Comparison of ENCODE assay signal across 33 cellular contexts in the genomic region with DNA sequence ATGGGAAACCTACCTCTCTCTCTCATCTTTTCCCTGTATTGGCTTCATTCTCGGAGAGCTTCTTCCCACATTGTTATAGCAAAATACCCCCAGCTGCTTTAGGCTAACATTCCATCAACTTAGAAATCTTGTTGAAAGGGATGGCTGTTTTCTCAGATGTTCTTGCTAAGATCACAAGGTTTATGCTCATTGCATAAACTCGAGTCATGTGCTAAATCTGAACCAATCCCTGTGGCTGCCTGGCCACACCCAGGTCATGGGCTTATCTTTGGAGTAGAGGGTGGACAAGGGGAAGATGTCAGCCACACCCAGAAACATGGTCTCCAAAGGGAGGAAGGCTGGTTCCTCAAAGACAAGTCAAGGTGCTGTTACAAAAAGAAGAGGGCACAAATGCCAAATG.
"Had no signal": no experiment of that assay in that cellular context is flagged by ENCODE, and none has a peak within 500 bp of the region (broad histone marks: within the 10 kb centered on the region; RNA-seq: fewer than 3 reads in every experiment).

No MANE protein-coding gene starts in this region.

- H3K4me3 Mint-ChIP-seq: activated B cell treated with CpG ODN at 0.5 μM for 24 hours; activated CD8-positive, alpha-beta T cell treated with anti-CD3 and anti-CD28 coated beads for 36 hours; activated naive CD4-positive, alpha-beta T cell treated with anti-CD3 and anti-CD28 coated beads for 36 hours; activated naive CD4-positive, alpha-beta T cell treated with anti-CD3 and anti-CD28 coated beads, Interleukin-2, amount 50 U/mL, for 24 hours; activated naive CD8-positive, alpha-beta T cell treated with anti-CD3 and anti-CD28 coated beads for 36 hours; activated naive CD8-positive, alpha-beta T cell treated with anti-CD3 and anti-CD28 coated beads, Interleukin-2, amount 50 U/mL, for 24 hours; activated T-cell treated with anti-CD3 and anti-CD28 coated beads, Interleukin-2, amount 50 U/mL, for 4 hours; activated T-helper 17 cell treated with anti-CD3 and anti-CD28 coated beads, Interleukin-2, amount 50 U/mL, for 72 hours; T-helper 17 cell; T-helper 2 cell treated with Interferon-gamma antibody and Interleukin-4, amounts not matched to agents 5 μg/mL and 100 μg/mL, for 36 hours had no signal

- H3K36me3 Mint-ChIP-seq: activated naive CD4-positive, alpha-beta T cell treated with anti-CD3 and anti-CD28 coated beads, Interleukin-2, amount 50 U/mL, for 24 hours; activated naive CD8-positive, alpha-beta T cell treated with anti-CD3 and anti-CD28 coated beads for 36 hours had no signal

- H3K36me3 ChIP-seq: adrenal gland, WERI-Rb-1 had no signal

- H3K27me3 ChIP-seq: adrenal gland, body of pancreas had no signal

- FAIRE-seq: colon, endometrium, endothelial cell of umbilical vein, frontal cortex, TTC549 had no signal

- H3K27ac Mint-ChIP-seq: activated B cell treated with CpG ODN at 0.5 μM for 24 hours; activated CD8-positive, alpha-beta T cell treated with anti-CD3 and anti-CD28 coated beads for 36 hours; activated naive CD4-positive, alpha-beta T cell treated with anti-CD3 and anti-CD28 coated beads for 36 hours; activated naive CD4-positive, alpha-beta T cell treated with anti-CD3 and anti-CD28 coated beads, Interleukin-2, amount 50 U/mL, for 24 hours; activated naive CD8-positive, alpha-beta T cell treated with anti-CD3 and anti-CD28 coated beads for 36 hours; activated naive CD8-positive, alpha-beta T cell treated with anti-CD3 and anti-CD28 coated beads, Interleukin-2, amount 50 U/mL, for 24 hours; activated T-helper 17 cell treated with anti-CD3 and anti-CD28 coated beads, Interleukin-2, amount 50 U/mL, for 72 hours; T-helper 17 cell; T-helper 2 cell treated with Interferon-gamma antibody and Interleukin-4, amounts not matched to agents 5 μg/mL and 100 μg/mL, for 36 hours had no signal

- H3K4me3 ChIP-seq: adrenal gland, body of pancreas had no signal

- H3K27ac ChIP-seq: adrenal gland, body of pancreas, epithelial cell of prostate, WERI-Rb-1 had no signal

- DNase-seq: activated B cell treated with CpG ODN at 0.5 μM for 24 hours; activated CD4-positive, alpha-beta T cell treated with anti-CD3 and anti-CD28 coated beads for 48 hours; activated CD4-positive, alpha-beta T cell treated with anti-CD3 and anti-CD28 coated beads, Interleukin-2, amount 50 U/mL, for 1 hour; activated CD4-positive, alpha-beta T cell treated with anti-CD3 and anti-CD28 coated beads, Interleukin-2, amount 50 U/mL, for 48 hours; activated CD8-positive, alpha-beta memory T cell treated with anti-CD3 and anti-CD28 coated beads for 24 hours; activated CD8-positive, alpha-beta T cell treated with anti-CD3 and anti-CD28 coated beads for 36 hours; activated effector memory CD4-positive, alpha-beta T cell treated with Interleukin-2 at 50 U/mL for 16 hours; activated naive CD4-positive, alpha-beta T cell treated with anti-CD3 and anti-CD28 coated beads for 36 hours; activated naive CD8-positive, alpha-beta T cell treated with anti-CD3 and anti-CD28 coated beads for 36 hours; activated naive CD8-positive, alpha-beta T cell treated with anti-CD3 and anti-CD28 coated beads, Interleukin-2, amount 50 U/mL, for 24 hours; activated T-cell treated with anti-CD3 and anti-CD28 coated beads, Interleukin-2, amount 50 U/mL, for 4 hours; adrenal gland; amygdala; aorta; body of pancreas; caudate nucleus; cortex of kidney; effector CD8-positive, alpha-beta T cell; foreskin fibroblast; head of caudate nucleus; T-helper 1 cell; T-helper 17 cell; T1000; WERI-Rb-1 had no signal

- H3K9me3 Mint-ChIP-seq: activated B cell treated with CpG ODN at 0.5 μM for 24 hours; activated CD8-positive, alpha-beta T cell treated with anti-CD3 and anti-CD28 coated beads for 36 hours; activated naive CD4-positive, alpha-beta T cell treated with anti-CD3 and anti-CD28 coated beads for 36 hours; activated naive CD4-positive, alpha-beta T cell treated with anti-CD3 and anti-CD28 coated beads, Interleukin-2, amount 50 U/mL, for 24 hours; activated naive CD8-positive, alpha-beta T cell treated with anti-CD3 and anti-CD28 coated beads for 36 hours; activated naive CD8-positive, alpha-beta T cell treated with anti-CD3 and anti-CD28 coated beads, Interleukin-2, amount 50 U/mL, for 24 hours; activated T-cell treated with anti-CD3 and anti-CD28 coated beads, Interleukin-2, amount 50 U/mL, for 4 hours; activated T-helper 17 cell treated with anti-CD3 and anti-CD28 coated beads, Interleukin-2, amount 50 U/mL, for 72 hours; T-helper 2 cell treated with Interferon-gamma antibody and Interleukin-4, amounts not matched to agents 5 μg/mL and 100 μg/mL, for 36 hours had no signal

- H3K9me3 ChIP-seq: adrenal gland, body of pancreas had no signal
